Comparison of ENCODE assay signal across 13 cellular contexts in genomic region chr17:52157603-52158449, GRCh38. TPM values are rescaled to one million over a fixed set of nuclear protein-coding genes. Genes with fewer than 3 reads are reported as not detected.
A peak's percentile ranks its signal among the peaks of the same experiment; 100 is the strongest.
DNase-seq lines count a peak whose midpoint lies in the region; ATAC-seq and TF ChIP-seq lines count a peak whose summit lies in the region.
"Had no signal": no experiment of that assay in that cellular context is flagged by ENCODE, and none has a peak within 500 bp of the region (broad histone marks: within the 10 kb centered on the region; RNA-seq: fewer than 3 reads in every experiment).

No MANE protein-coding gene starts in this region.

- POLR2A ChIA-PET in activated CD8-positive, alpha-beta T cell treated with anti-CD3 and anti-CD28 coated beads for 36 hours (lab: Charles Lee): no interaction called here

- H3K36me3 ChIP-seq in stomach: no peaks in the 10 kb centered on the region
- H3K36me3 ChIP-seq in esophagus squamous epithelium: no peaks in the 10 kb centered on the region
- H3K36me3 ChIP-seq: Peyer's patch, tibial artery had no signal

- H3K36me3 Mint-ChIP-seq in activated CD8-positive, alpha-beta T cell treated with anti-CD3 and anti-CD28 coated beads for 36 hours (ENCODE audit: low read depth): peaks cover 2% of the 10 kb centered on the region

- peaks cover 4% of the 10 kb centered on the region for H3K4me1 Mint-ChIP-seq in activated CD8-positive, alpha-beta T cell treated with anti-CD3 and anti-CD28 coated beads for 36 hours (ENCODE audit: low read depth)

- H3K9me3 Mint-ChIP-seq in activated CD8-positive, alpha-beta T cell treated with anti-CD3 and anti-CD28 coated beads for 36 hours: peaks cover 5% of the 10 kb centered on the region

- H3K9me3 ChIP-seq in iPS-18c (ENCODE audit: control insufficient read depth, insufficient read depth, low read length): peaks cover 2% of the 10 kb centered on the region
- peaks cover 0 to 6% (median 5%) of the 10 kb centered on the region in 4 donors for H3K9me3 ChIP-seq in stomach
- peaks cover 0 to 3% (median 0%) of the 10 kb centered on the region in 3 donors for H3K9me3 ChIP-seq in esophagus squamous epithelium
- H3K9me3 ChIP-seq: Peyer's patch, tibial artery had no signal

- no peak overlapping the region for H3K27ac Mint-ChIP-seq in activated CD8-positive, alpha-beta T cell treated with anti-CD3 and anti-CD28 coated beads for 36 hours

- DNase-seq in activated CD8-positive, alpha-beta memory T cell treated with anti-CD3 and anti-CD28 coated beads, Interleukin-2, amount 50 U/mL, for 48 hours: peak; percentile 50
- no peak for DNase-seq in activated CD8-positive, alpha-beta memory T cell treated with anti-CD3 and anti-CD28 coated beads, Interleukin-2, amount 50 U/mL, for 4 hours
- DNase-seq in activated CD8-positive, alpha-beta T cell treated with anti-CD3 and anti-CD28 coated beads for 36 hours: peak; percentile 20
- DNase-seq in stomach (no peak), NCI-H2171 treated with DMSO at 0.1 percent for 48 hours (lab: John Stamatoyannopoulos, UW) (no peak), esophagus squamous epithelium (lab: John Stamatoyannopoulos, UW) (no peak)
- DNase-seq in activated naive CD4-positive, alpha-beta T cell (lab: John Stamatoyannopoulos, UW): no peak
- DNase-seq: AML-193, Peyer's patch, tibial artery had no signal

- no peak for TF ChIP-seq EP300 in stomach (IDR thresholded peaks at IDR 0.05)

- no peak for ATAC-seq in activated CD8-positive, alpha-beta T cell treated with anti-CD3 and anti-CD28 coated beads for 36 hours

- TF ChIP-seq POLR2A in stomach (IDR thresholded peaks at IDR 0.05) (no peak), esophagus squamous epithelium (IDR thresholded peaks at IDR 0.05) (no peak)

- intact Hi-C loops in activated CD8-positive, alpha-beta T cell treated with anti-CD3 and anti-CD28 coated beads for 36 hours (cut with micrococcal nuclease): no loop called here
- intact Hi-C loops in stomach (cut with DNase I; ENCODE audit: low total_unique reads) (no loop called here), esophagus squamous epithelium (cut with DNase I) (no loop called here)

- H3K27me3 Mint-ChIP-seq in activated CD8-positive, alpha-beta T cell treated with anti-CD3 and anti-CD28 coated beads for 36 hours: peaks cover 41% of the 10 kb centered on the region

- H3K27me3 ChIP-seq in stomach: peaks cover 20 to 79% (median 40%) of the 10 kb centered on the region in 3 donors
- peaks cover 11 to 79% (median 19%) of the 10 kb centered on the region in 4 donors for H3K27me3 ChIP-seq in esophagus squamous epithelium
- H3K27me3 ChIP-seq: Peyer's patch had no signal

- H3K27ac ChIP-seq in stomach (no peak overlapping the region), esophagus squamous epithelium (no peak overlapping the region)
- H3K27ac ChIP-seq: HL-60, Peyer's patch, tibial artery had no signal

- no peak for TF ChIP-seq CTCF in activated CD8-positive, alpha-beta T cell treated with anti-CD3 and anti-CD28 coated beads for 36 hours (IDR thresholded peaks at IDR 0.05)
- TF ChIP-seq CTCF in stomach (IDR thresholded peaks at IDR 0.05): no peak
- no peak for TF ChIP-seq CTCF in esophagus squamous epithelium (IDR thresholded peaks at IDR 0.05)

- 3 to 6% (median 4%) methylated on average over 46 to 68 of the region's 68 CpGs for WGBS in stomach, 5 donors
- 2 to 16% methylated on average over 13 to 26 of the region's 68 CpGs for WGBS in esophagus squamous epithelium, 2 donors

- no peak overlapping the region for H3K4me3 Mint-ChIP-seq in activated CD8-positive, alpha-beta T cell treated with anti-CD3 and anti-CD28 coated beads for 36 hours

- peak overlapping the region; percentile 62 for H3K4me3 ChIP-seq in iPS-18c (ENCODE audit: insufficient read depth, low read depth, low read length)
- H3K4me3 ChIP-seq in stomach: peak overlapping the region; percentile 29 to 43 (median 34)
- peak overlapping the region in 2 of 4 donors; percentile 25 to 46 for H3K4me3 ChIP-seq in esophagus squamous epithelium
- H3K4me3 ChIP-seq: tibial artery had no signal

- H3K4me1 ChIP-seq in stomach (peaks cover 13 to 21% (median 19%) of the 10 kb centered on the region in 4 donors), esophagus squamous epithelium (peaks cover 4 to 17% (median 6%) of the 10 kb centered on the region in 3 donors)
- H3K4me1 ChIP-seq: Peyer's patch had no signal

- CTCF ChIA-PET in activated CD8-positive, alpha-beta T cell treated with anti-CD3 and anti-CD28 coated beads for 36 hours (lab: Charles Lee): no interaction called here

RNA-seq across cellular contexts. Expression of gene CA10, which starts 0.7 kb away (rescaled TPM):
- not detected for total RNA-seq in activated CD8-positive, alpha-beta T cell treated with anti-CD3 and anti-CD28 coated beads for 36 hours
- 1 to 10 TPM in 1 of 5 donors, not detected in 4; 1.3 TPM for total RNA-seq in stomach
- polyA plus RNA-seq in stomach: not detected
- under 1 TPM in 1 of 4 donors, not detected in 3; 0.38 TPM for total RNA-seq in esophagus squamous epithelium
- total RNA-seq: osteocyte had no signal

Comparison
In these comparisons a context has a peak if more than half of its experiments do, and no peak if none do; other contexts are left out.
1. DNase-seq: peak in activated CD8-positive, alpha-beta memory T cell treated with anti-CD3 and anti-CD28 coated beads, Interleukin-2, amount 50 U/mL, for 48 hours (single experiment) and activated CD8-positive, alpha-beta T cell treated with anti-CD3 and anti-CD28 coated beads for 36 hours (single experiment); none in activated CD8-positive, alpha-beta memory T cell treated with anti-CD3 and anti-CD28 coated beads, Interleukin-2, amount 50 U/mL, for 4 hours (single experiment), stomach (single experiment), activated naive CD4-positive, alpha-beta T cell (0 of 4), NCI-H2171 treated with DMSO at 0.1 percent for 48 hours (single experiment) and esophagus squamous epithelium (single experiment).